ENCODE assay signal across 13 cellular contexts in the genomic region with DNA sequence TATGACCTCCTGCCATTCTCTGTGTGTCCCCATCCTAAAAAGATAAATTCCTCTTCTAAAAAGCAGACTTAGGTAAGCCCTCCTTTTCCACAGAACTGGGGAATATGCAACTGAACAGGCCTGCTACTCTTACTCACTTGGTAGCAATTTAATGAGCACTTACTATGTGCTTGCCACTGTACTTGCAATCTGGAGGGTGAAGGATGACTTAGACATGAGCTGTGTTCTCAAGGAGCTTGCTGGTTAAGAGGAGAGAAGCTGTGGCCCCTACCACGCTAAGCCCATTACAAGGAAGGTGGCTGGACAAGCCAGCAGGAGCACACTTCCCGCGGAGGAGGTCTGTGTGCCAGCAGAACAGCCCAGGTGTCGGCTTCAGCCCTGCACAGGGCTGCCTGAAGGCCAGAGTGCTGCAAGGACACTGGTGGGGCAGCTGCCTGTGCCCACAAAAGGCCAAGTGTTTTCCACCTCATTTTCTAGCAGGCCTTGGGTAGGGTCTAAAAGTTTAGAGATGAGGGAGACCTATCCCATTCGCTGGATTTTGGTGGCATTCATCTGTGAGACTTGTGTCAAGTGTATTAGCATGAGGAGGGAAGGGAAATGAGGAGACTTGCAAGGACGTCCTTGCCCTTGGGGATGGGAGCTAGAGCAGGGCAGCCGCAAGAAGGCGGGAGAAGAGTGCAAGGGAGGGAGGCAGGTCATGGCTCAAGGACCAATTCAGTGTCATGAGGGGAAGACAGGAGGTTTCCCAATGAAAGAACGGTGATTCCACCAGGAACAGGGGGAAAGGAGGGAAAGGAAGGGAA. TPM values are rescaled to one million over a fixed set of nuclear protein-coding genes. Genes with fewer than 3 reads are reported as not detected.
DNase-seq lines count a peak whose midpoint lies in the region; ATAC-seq, FAIRE-seq and TF ChIP-seq lines count a peak whose summit lies in the region.
"Had no signal": no experiment of that assay in that cellular context is flagged by ENCODE, and none has a peak within 500 bp of the region (broad histone marks: within the 10 kb centered on the region; RNA-seq: fewer than 3 reads in every experiment).

No MANE protein-coding gene starts in this region.

- H3K4me3 ChIP-seq in BLaER1, result no peak overlapping the region
- no peak overlapping the region for H3K4me3 ChIP-seq in esophagus muscularis mucosa
- no peak overlapping the region for H3K4me3 ChIP-seq in parathyroid adenoma (ENCODE audit: low read depth, low read length)

- TF ChIP-seq POLR2A in esophagus muscularis mucosa (IDR thresholded peaks at IDR 0.05; ENCODE audit: low read depth), result no peak

- ATAC-seq in HG03571 (IDR thresholded peaks at IDR 0.05; ENCODE audit: unreplicated experiment), result no peak
- no peak for ATAC-seq in HG02884 (IDR thresholded peaks at IDR 0.05; ENCODE audit: unreplicated experiment)
- ATAC-seq: esophagus mucosa, left lobe of liver had no signal

- H3K36me3 ChIP-seq in BLaER1 (no peaks in the 10 kb centered on the region), esophagus muscularis mucosa (peaks cover 0 to 4% (median 0%) of the 10 kb centered on the region in 4 donors), parathyroid adenoma (ENCODE audit: control insufficient read depth, insufficient read depth, low read length) (no peaks in the 10 kb centered on the region)

- H3K4me2 ChIP-seq in BLaER1, result peak overlapping the region; percentile 90
- no peak overlapping the region for H3K4me2 ChIP-seq in parathyroid adenoma (ENCODE audit: low read length)

- H3K9ac ChIP-seq in BLaER1 (no peak overlapping the region), parathyroid adenoma (no peak overlapping the region)

- intact Hi-C loops in esophagus muscularis mucosa (cut with DNase I), result no loop called here

- H3K79me2 ChIP-seq in parathyroid adenoma, result no peaks in the 10 kb centered on the region

- no peaks in the 10 kb centered on the region; the same call in 1 of the 2 replicates for H3K27me3 Mint-ChIP-seq in HFFc6 (ENCODE audit: insufficient read depth)

- H3K27ac ChIP-seq in BLaER1 (peak overlapping the region; percentile 72), esophagus muscularis mucosa (replicated peaks in 1 of 4) (peak overlapping the region; percentile 82 to 91 (median 89)), parathyroid adenoma (peak overlapping the region; percentile 32)

- H3K9me3 Mint-ChIP-seq in HFFc6, result no peaks in the 10 kb centered on the region

- H3K4me3 Mint-ChIP-seq in HFFc6, result no peak overlapping the region

- TF ChIP-seq EP300 in esophagus muscularis mucosa (IDR thresholded peaks at IDR 0.05), result no peak

- FAIRE-seq in D721Med (lab: Jason Lieb, UNC), result no peak

- peaks cover 23% of the 10 kb centered on the region for H3K9me3 ChIP-seq in BLaER1
- H3K9me3 ChIP-seq in esophagus muscularis mucosa, result no peaks in the 10 kb centered on the region
- H3K9me3 ChIP-seq in parathyroid adenoma (ENCODE audit: control insufficient read depth, low read length), result no peaks in the 10 kb centered on the region

- H3K4me1 ChIP-seq in BLaER1, result peaks cover 38% of the 10 kb centered on the region
- peaks cover 37 to 76% (median 71%) of the 10 kb centered on the region in 4 donors for H3K4me1 ChIP-seq in esophagus muscularis mucosa
- no peaks in the 10 kb centered on the region for H3K4me1 ChIP-seq in parathyroid adenoma

- no peaks in the 10 kb centered on the region for H4K20me1 ChIP-seq in BLaER1

- peak overlapping the region; percentile 77 for H3K27ac Mint-ChIP-seq in HFFc6

- H3K27me3 ChIP-seq in BLaER1, result no peaks in the 10 kb centered on the region
- H3K27me3 ChIP-seq in esophagus muscularis mucosa, result no peaks in the 10 kb centered on the region
- H3K27me3 ChIP-seq in parathyroid adenoma (ENCODE audit: control insufficient read depth, insufficient read depth, low read length), result no peaks in the 10 kb centered on the region

- WGBS in esophagus muscularis mucosa, result 67% methylated on average over 9 of the region's 9 CpGs

- H2AFZ ChIP-seq in parathyroid adenoma, result no peak overlapping the region

- DNase-seq in HFFc6, result no peak
- no peak for DNase-seq in esophagus muscularis mucosa (ENCODE audit: extremely low spot score)
- DNase-seq in AG08396 (ENCODE audit: low spot score), result no peak
- DNase-seq in D721Med (ENCODE audit: insufficient read length, low spot score), result no peak
- DNase-seq: NCI-H1105, NCI-H748 treated with DMSO at 0.1 percent for 48 hours, T-helper 1 cell had no signal

- no peak for TF ChIP-seq CTCF in HFFc6 (IDR thresholded peaks at IDR 0.05)
- TF ChIP-seq CTCF in esophagus muscularis mucosa (IDR thresholded peaks at IDR 0.05), result no peak
- no peak for TF ChIP-seq CTCF in parathyroid adenoma (IDR thresholded peaks at IDR 0.05)
- TF ChIP-seq CTCF in D721Med (IDR thresholded peaks at IDR 0.05; ENCODE audit: insufficient read depth, missing control alignments), result no peak

- H3K36me3 Mint-ChIP-seq in HFFc6 (ENCODE audit: low read depth), result peaks cover 13% of the 10 kb centered on the region; the same call in 1 of the 2 replicates

- peaks cover 69% of the 10 kb centered on the region for H3K4me1 Mint-ChIP-seq in HFFc6 (ENCODE audit: low read depth)

RNA-seq across cellular contexts. Expression of a gene that starts 52.0 kb away (rescaled TPM):
- 100 to 1,000 TPM; 137 to 328 (median 148) TPM for total RNA-seq in HFFc6 (2021; fragmentation: NEBNext Ultra II Directional; extraction: Animal tissue kit (Norgen Biotek cat#: 25700))
- 100 to 1,000 TPM; 328 to 578 (median 405) TPM for total RNA-seq in esophagus muscularis mucosa

RNA-seq across cellular contexts. Expression of a gene that starts 52.1 kb away (rescaled TPM):
- total RNA-seq in HFFc6 (2021; fragmentation: NEBNext Ultra II Directional; extraction: Animal tissue kit (Norgen Biotek cat#: 25700)), result 100 to 1,000 TPM; 202 to 327 (median 217) TPM
- 100 to 1,000 TPM; 419 to 931 (median 555) TPM for total RNA-seq in esophagus muscularis mucosa

Comparison
In these comparisons a context has a peak if more than half of its experiments do, and no peak if none do; other contexts are left out.
1. H3K27ac ChIP-seq: peak in every context shown above with its lines; median percentile 89 in esophagus muscularis mucosa; 72 in BLaER1; 32 in parathyroid adenoma.